13 cellular contexts compared by ENCODE assay signal in the genomic region with DNA sequence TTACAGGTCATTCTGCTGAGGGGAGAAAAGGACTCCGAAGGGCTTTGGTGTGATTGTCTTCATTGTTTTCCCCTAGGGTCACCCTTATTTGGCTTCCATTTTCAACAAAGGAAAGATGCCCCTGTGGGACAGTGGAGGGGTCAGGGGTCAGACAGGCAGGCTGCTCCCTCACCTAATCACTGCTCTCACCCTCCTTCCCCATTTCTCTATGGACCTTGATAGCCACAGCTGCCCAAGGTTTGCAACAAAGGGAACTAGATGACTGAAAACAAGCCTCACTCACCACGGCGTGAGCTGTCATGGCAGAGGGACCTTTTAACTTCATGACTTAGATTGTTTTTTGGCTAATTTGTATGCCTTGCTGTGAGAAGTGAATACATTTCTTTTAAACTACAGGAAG. TPM values are rescaled to one million over a fixed set of nuclear protein-coding genes. Genes with fewer than 3 reads are reported as not detected.
DNase-seq lines count a peak whose midpoint lies in the region; ATAC-seq, FAIRE-seq and TF ChIP-seq lines count a peak whose summit lies in the region.
"Had no signal": no experiment of that assay in that cellular context is flagged by ENCODE, and none has a peak within 500 bp of the region (broad histone marks: within the 10 kb centered on the region; RNA-seq: fewer than 3 reads in every experiment).

No MANE protein-coding gene starts in this region.

- peak overlapping the region; percentile 1 for H3K4me3 Mint-ChIP-seq in activated T-cell treated with anti-CD3 and anti-CD28 coated beads, Interleukin-2, amount 50 U/mL, for 24 hours

- peaks cover 16% of the 10 kb centered on the region for H3K4me1 Mint-ChIP-seq in activated T-cell treated with anti-CD3 and anti-CD28 coated beads, Interleukin-2, amount 50 U/mL, for 24 hours (ENCODE audit: low read depth)

- no peak for TF ChIP-seq CTCF in D721Med (IDR thresholded peaks at IDR 0.05; ENCODE audit: insufficient read depth, missing control alignments)

- DNase-seq in activated T-cell treated with anti-CD3 and anti-CD28 coated beads, Interleukin-2, amount 50 U/mL, for 24 hours: no peak
- DNase-seq in activated T-cell treated with anti-CD3 and anti-CD28 coated beads, Interleukin-2, amount 50 U/mL, for 1 hour: no peak
- peak; percentile 43 for DNase-seq in stimulated activated CD8-positive, alpha-beta memory T cell treated with anti-CD3 and anti-CD28 coated beads, Interleukin-4, amount 100 ng/mL, for 48 hours
- DNase-seq in NCI-H2081 treated with DMSO at 0.1 percent for 48 hours (lab: John Stamatoyannopoulos, UW) (no peak), SK-N-DZ (ENCODE audit: low spot score) (no peak), D721Med (ENCODE audit: insufficient read length, low spot score) (no peak)
- DNase-seq: activated gamma-delta T cell, colonic mucosa, Karpas-422 had no signal

- ATAC-seq in HG02623 (IDR thresholded peaks at IDR 0.05; ENCODE audit: unreplicated experiment) (peak; percentile 34), HG03520 (IDR thresholded peaks at IDR 0.05; ENCODE audit: unreplicated experiment) (peak; percentile 20)

- peaks cover 23% of the 10 kb centered on the region for H3K27me3 Mint-ChIP-seq in activated T-cell treated with anti-CD3 and anti-CD28 coated beads, Interleukin-2, amount 50 U/mL, for 24 hours

- no peak for FAIRE-seq in D721Med (lab: Jason Lieb, UNC)
- FAIRE-seq: islet of Langerhans had no signal

- peak overlapping the region; percentile 84 for H3K27ac Mint-ChIP-seq in activated T-cell treated with anti-CD3 and anti-CD28 coated beads, Interleukin-2, amount 50 U/mL, for 24 hours

- no peaks in the 10 kb centered on the region for H3K9me3 Mint-ChIP-seq in activated T-cell treated with anti-CD3 and anti-CD28 coated beads, Interleukin-2, amount 50 U/mL, for 24 hours

- no peaks in the 10 kb centered on the region for H3K36me3 Mint-ChIP-seq in activated T-cell treated with anti-CD3 and anti-CD28 coated beads, Interleukin-2, amount 50 U/mL, for 24 hours (ENCODE audit: low read depth)

RNA-seq across cellular contexts. Expression of a gene that starts 40.7 kb away (rescaled TPM):
- polyA plus RNA-seq in SK-N-DZ (2014; cell fraction: cytosol; rRNA removed): not detected in 2 replicates
- polyA plus RNA-seq in SK-N-DZ (2014; cell fraction: nucleus; rRNA removed): not detected in 2 replicates
- polyA plus RNA-seq: neural cell had no signal
